ENCODE assay signal across 8 cellular contexts in the genomic region with DNA sequence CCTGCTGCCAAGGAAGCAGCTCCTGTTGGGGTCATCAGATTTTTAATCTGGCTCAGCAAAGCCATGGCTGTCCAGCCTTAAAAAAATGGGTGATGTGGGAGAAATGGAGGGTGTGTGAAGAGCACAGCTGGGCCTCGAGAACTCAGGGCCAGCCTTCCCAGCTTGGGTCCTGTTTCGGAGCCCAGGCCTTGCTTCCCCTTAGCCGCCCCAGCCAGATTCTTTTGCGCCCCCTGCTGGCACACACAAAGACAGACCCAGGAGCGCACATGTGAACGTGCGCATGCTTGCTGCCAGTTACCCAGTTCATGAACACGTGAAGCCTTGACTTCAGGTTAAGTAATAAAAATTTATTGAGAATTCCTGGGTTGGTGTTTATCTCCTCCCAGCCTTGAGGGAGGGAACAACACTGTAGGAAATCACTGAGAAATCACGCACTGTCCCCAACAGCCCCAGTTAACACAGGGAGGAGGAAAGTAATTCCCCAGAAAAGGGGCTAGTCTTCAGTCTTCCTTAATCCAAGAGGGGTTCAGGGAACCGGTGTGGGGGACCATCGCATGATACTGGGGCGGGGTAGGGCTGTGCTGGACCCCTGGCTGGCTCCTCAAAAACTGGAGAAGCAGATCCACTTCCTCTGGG. TPM values are rescaled to one million over a fixed set of nuclear protein-coding genes. Genes with fewer than 3 reads are reported as not detected.
DNase-seq lines count a peak whose midpoint lies in the region; TF ChIP-seq lines count a peak whose summit lies in the region.

No MANE protein-coding gene starts in this region.

- no peak overlapping the region for H3K27ac ChIP-seq in brain microvascular endothelial cell
- H3K27ac ChIP-seq in spleen, result peak overlapping the region; percentile 46 to 99 (median 80)

- H3K27ac Mint-ChIP-seq in immature natural killer cell, result peak overlapping the region; percentile 84 to 91 (median 86)

- peaks cover 12 to 36% (median 22%) of the 10 kb centered on the region in 3 donors for H3K36me3 Mint-ChIP-seq in immature natural killer cell

- no peak overlapping the region for H3K4me3 Mint-ChIP-seq in immature natural killer cell

- no peak for TF ChIP-seq POLR2A in spleen (IDR thresholded peaks at IDR 0.05)

- peaks cover 45% of the 10 kb centered on the region for H3K36me3 ChIP-seq in brain microvascular endothelial cell (replicated peaks)
- H3K36me3 ChIP-seq in spleen, result peaks cover 2 to 64% (median 50%) of the 10 kb centered on the region in 6 donors

- TF ChIP-seq CTCF in brain microvascular endothelial cell (IDR thresholded peaks at IDR 0.05; ENCODE audit: low read depth, low read length, missing control alignments) (peak; percentile 93), spleen (IDR thresholded peaks at IDR 0.05 in 8 of 11, conservative IDR thresholded peaks at IDR 0.05 in 3 of 11) (peak; percentile 88 to 97 (median 94))

- peak; percentile 54 for DNase-seq in DMS114 treated with DMSO at 0.1 percent for 48 hours (lab: John Stamatoyannopoulos, UW; ENCODE audit: unreplicated experiment)
- DNase-seq in HCEC 1CT, result peak; percentile 68
- DNase-seq in NCI-H2081 (lab: John Stamatoyannopoulos, UW), result peak; percentile 91 to 93
- peak; percentile 79 for DNase-seq in UCSD-AML1 (lab: John Stamatoyannopoulos, UW; ENCODE audit: unreplicated experiment)
- DNase-seq in brain microvascular endothelial cell, result peak; percentile 63
- peak; percentile 81 to 86 (median 83) for DNase-seq in immature natural killer cell
- peak; percentile 97 for DNase-seq in spleen
- no peak for DNase-seq in mesenteric fat pad (ENCODE audit: low spot score)

- H3K27me3 ChIP-seq in brain microvascular endothelial cell (replicated peaks), result no peaks in the 10 kb centered on the region
- H3K27me3 ChIP-seq in spleen (replicated peaks in 1 of 7), result no peaks in the 10 kb centered on the region

- peaks cover 2 to 14% (median 4%) of the 10 kb centered on the region in 3 donors for H3K27me3 Mint-ChIP-seq in immature natural killer cell (ENCODE audit: low read depth in 3 of 3)

- H3K4me3 ChIP-seq in brain microvascular endothelial cell (ENCODE audit: low read depth, low read length), result no peak overlapping the region
- no peak overlapping the region for H3K4me3 ChIP-seq in spleen

- in situ Hi-C loops in brain microvascular endothelial cell (cut with HindIII; ENCODE audit: low pct_ligation_motif_present, low sequenced_read_pairs), result no loop called here

- intact Hi-C loops in spleen (cut with DNase I; ENCODE audit: low total_unique reads), result loop anchor here (10.0 kb wide), 1 partner anchor 100 kb away; the partner anchor contains the start of gene TPI1

- WGBS in spleen, 5 donors, result 11 to 24% (median 18%) methylated on average over 12 of the region's 12 CpGs

- H3K4me1 Mint-ChIP-seq in immature natural killer cell, result peaks cover 47 to 62% of the 10 kb centered on the region in 2 donors

- H3K9me3 ChIP-seq in spleen, result no peaks in the 10 kb centered on the region

- no peaks in the 10 kb centered on the region for H3K9me3 Mint-ChIP-seq in immature natural killer cell

- H3K4me1 ChIP-seq in spleen, result peaks cover 43 to 90% (median 70%) of the 10 kb centered on the region in 6 donors

RNA-seq across cellular contexts. Expression of gene PHB2, which starts 5.3 kb away (rescaled TPM):
- polyA plus RNA-seq in immature natural killer cell (100 to 1,000 TPM; 121 to 141 (median 136) TPM), spleen (100 to 1,000 TPM; 166 to 199 (median 177) TPM)
- total RNA-seq in spleen (100 to 1,000 TPM; 127 to 143 (median 133) TPM), mesenteric fat pad (143 TPM)

RNA-seq across cellular contexts. Expression of gene EMG1, which starts 5.6 kb away (rescaled TPM):
- polyA plus RNA-seq in immature natural killer cell, result 10 to 100 TPM; 46.2 to 83.8 (median 65.5) TPM
- 10 to 100 TPM; 19.9 to 56.3 (median 44.0) TPM for total RNA-seq in spleen
- polyA plus RNA-seq in spleen, result 10 to 100 TPM; 23.6 to 38.3 (median 37.1) TPM
- 44.3 TPM for total RNA-seq in mesenteric fat pad

RNA-seq across cellular contexts. Expression of gene PTPN6, which starts 14.0 kb away (rescaled TPM):
- polyA plus RNA-seq in immature natural killer cell (100 to 1,000 TPM; 231 to 513 (median 294) TPM), spleen (100 to 1,000 TPM; 398 to 713 (median 604) TPM)
- total RNA-seq in spleen (100 to 1,000 TPM; 314 to 431 (median 423) TPM), mesenteric fat pad (47.2 TPM)

RNA-seq across cellular contexts. Expression of gene C12orf57, which starts 21.3 kb away (rescaled TPM):
- polyA plus RNA-seq in immature natural killer cell (100 to 1,000 TPM in 2 of 3 donors, 10 to 100 TPM in 1; 83.7 to 315 (median 170) TPM), spleen (100 to 1,000 TPM; 181 to 323 (median 242) TPM)
- total RNA-seq in spleen (100 to 1,000 TPM in 6 of 7 donors, 10 to 100 TPM in 1; 79.2 to 364 (median 116) TPM), mesenteric fat pad (125 TPM)

RNA-seq across cellular contexts. Expression of gene RNU7-1, which starts 21.5 kb away (rescaled TPM):
- not detected for polyA plus RNA-seq in immature natural killer cell
- total RNA-seq in spleen, result not detected
- polyA plus RNA-seq in spleen, result not detected
- total RNA-seq in mesenteric fat pad, result not detected
